13 cellular contexts compared by ENCODE assay signal in genomic region chr2:128404709-128405466, GRCh38.
"Had no signal": no experiment of that assay in that cellular context is flagged by ENCODE, and none has a peak within 500 bp of the region (broad histone marks: within the 10 kb centered on the region; RNA-seq: fewer than 3 reads in every experiment).

No MANE protein-coding gene starts in this region.

- H3K27me3 ChIP-seq: SJCRH30, tibial artery had no signal

- ATAC-seq: activated CD8-positive, alpha-beta T cell treated with anti-CD3 and anti-CD28 coated beads for 36 hours; activated T-helper 17 cell treated with anti-CD3 and anti-CD28 coated beads, Interleukin-2, amount 50 U/mL, for 72 hours; natural killer cell; stimulated activated naive CD8-positive, alpha-beta T cell treated with anti-CD3 and anti-CD28 coated beads, Interleukin-15, amount 100 ng/mL, for 72 hours had no signal

- H3K4me3 ChIP-seq: esophagus muscularis mucosa, SJCRH30, tibial artery had no signal

- H3K27ac ChIP-seq: esophagus muscularis mucosa, SJCRH30, tibial artery had no signal

- H3K36me3 ChIP-seq: esophagus muscularis mucosa, SJCRH30, tibial artery had no signal

- DNase-seq: activated CD4-positive, alpha-beta T cell treated with anti-CD3 and anti-CD28 coated beads for 4 hours; activated CD8-positive, alpha-beta T cell treated with anti-CD3 and anti-CD28 coated beads for 36 hours; glutamatergic neuron; left cardiac atrium; natural killer cell; nucleus accumbens; SJCRH30; stimulated activated CD4-positive, alpha-beta T cell treated with anti-CD3 and anti-CD28 coated beads, Interleukin-4, amount 100 ng/mL, for 4 hours; stimulated activated naive CD8-positive, alpha-beta T cell treated with anti-CD3 and anti-CD28 coated beads, Interleukin-15, amount 100 ng/mL, for 72 hours; T1000 had no signal

- H3K4me1 ChIP-seq: tibial artery had no signal

- H3K9me3 ChIP-seq: esophagus muscularis mucosa, SJCRH30, tibial artery had no signal
